8 cellular contexts compared by ENCODE assay signal in the genomic region with DNA sequence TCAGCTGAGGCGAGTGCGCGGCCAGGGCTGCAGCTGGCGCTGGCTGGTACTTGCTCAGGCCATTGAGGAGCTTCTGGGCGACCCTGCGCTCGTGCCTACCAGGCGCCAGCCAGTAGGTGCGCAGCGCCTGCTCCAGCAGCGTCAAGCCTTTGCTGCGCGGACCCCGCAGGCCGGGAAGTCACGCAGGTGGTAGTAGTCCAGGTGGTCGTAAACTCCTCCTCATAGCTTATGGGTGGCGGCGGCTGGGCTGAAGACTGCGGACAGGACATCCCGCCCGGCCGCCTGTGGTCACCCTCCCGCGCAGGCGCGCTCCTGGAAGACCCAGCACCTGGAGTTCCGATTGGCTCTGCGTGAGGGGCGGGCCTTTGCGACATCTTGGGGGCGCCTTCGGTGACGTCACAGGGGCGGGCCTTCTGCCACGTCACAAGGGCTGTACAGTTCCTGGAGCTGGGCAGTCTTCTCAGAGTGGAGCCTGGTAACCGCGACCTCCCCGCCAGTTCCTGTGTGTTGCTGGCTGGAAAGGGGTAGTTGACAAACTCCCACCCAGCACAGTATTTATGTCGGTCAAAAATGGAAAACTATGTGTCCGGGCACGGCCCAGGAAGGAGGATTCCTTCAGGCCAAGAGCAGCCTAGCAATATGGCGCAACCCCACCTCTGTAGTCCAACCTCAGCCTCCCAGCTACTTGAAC.
DNase-seq lines count a peak whose midpoint lies in the region; ATAC-seq and TF ChIP-seq lines count a peak whose summit lies in the region.
"Not testable (repeated sequence)": the region's sequence is repeated elsewhere in the genome, so short reads cannot be mapped to it uniquely, and the experiment has no call there.

No MANE protein-coding gene starts in this region.

- peak overlapping the region; percentile 93 for H2AFZ ChIP-seq in fibroblast of lung (ENCODE audit: low read length)

- peak in 1 of 2 donors; percentile 18 for TF ChIP-seq CTCF in fibroblast of lung (conservative IDR thresholded peaks at IDR 0.05 in 1 of 2, IDR thresholded peaks at IDR 0.05 in 1 of 2; ENCODE audit: low read depth in 1 of 2, low read length in 2 of 2)
- not testable (repeated sequence) for TF ChIP-seq CTCF in natural killer cell (IDR thresholded peaks at IDR 0.05)

- peak overlapping the region; percentile 84 for H3K9ac ChIP-seq in fibroblast of lung (ENCODE audit: insufficient read depth, low read length)

- intact Hi-C loops in natural killer cell (cut with micrococcal nuclease), result not testable (repeated sequence)

- not testable (repeated sequence) for H3K27me3 ChIP-seq in fibroblast of lung (ENCODE audit: control insufficient read depth, insufficient read depth, low read length)

- H3K79me2 ChIP-seq in fibroblast of lung (ENCODE audit: control insufficient read depth, insufficient read depth, low read length), result not testable (repeated sequence)

- H3K36me3 Mint-ChIP-seq in activated T-helper 17 cell treated with anti-CD3 and anti-CD28 coated beads, Interleukin-2, amount 50 U/mL, for 72 hours (ENCODE audit: low read depth); natural killer cell: not testable (repeated sequence)

- peak overlapping the region; percentile 80 for H3K27ac ChIP-seq in fibroblast of lung (ENCODE audit: insufficient read depth, low read length)

- peak overlapping the region; percentile 71 to 87 (median 76) for H3K4me3 ChIP-seq in fibroblast of lung (replicated peaks in 1 of 4; ENCODE audit: control extremely low read depth in 1 of 4, insufficient read depth in 1 of 4, low read depth in 3 of 4, low read length in 4 of 4)

- not testable (repeated sequence) for H3K4me1 Mint-ChIP-seq in activated T-helper 17 cell treated with anti-CD3 and anti-CD28 coated beads, Interleukin-2, amount 50 U/mL, for 72 hours
- H3K4me1 Mint-ChIP-seq in natural killer cell, result peaks cover 0 to 11% of the 10 kb centered on the region in 2 donors

- peak; percentile 99 for ATAC-seq in activated T-helper 17 cell treated with anti-CD3 and anti-CD28 coated beads, Interleukin-2, amount 50 U/mL, for 72 hours (replicated peaks)
- ATAC-seq in natural killer cell, result peak; percentile 95 to 98 (median 95)

- H3K36me3 ChIP-seq in fibroblast of lung (ENCODE audit: control insufficient read depth, insufficient read depth, low read length), result not testable (repeated sequence)

- not testable (repeated sequence) for H4K20me1 ChIP-seq in fibroblast of lung (ENCODE audit: control insufficient read depth, extremely low read depth, insufficient read depth, low read length)

- not testable (repeated sequence) for H3K9me3 Mint-ChIP-seq in activated T-helper 17 cell treated with anti-CD3 and anti-CD28 coated beads, Interleukin-2, amount 50 U/mL, for 72 hours; natural killer cell

- H3K4me2 ChIP-seq in fibroblast of lung (ENCODE audit: extremely low read depth, insufficient read depth, low read length), result peak overlapping the region; percentile 59

- H3K4me3 Mint-ChIP-seq in activated T-helper 17 cell treated with anti-CD3 and anti-CD28 coated beads, Interleukin-2, amount 50 U/mL, for 72 hours, result peak overlapping the region; percentile 86
- H3K4me3 Mint-ChIP-seq in natural killer cell, result peak overlapping the region; percentile 92

- not testable (repeated sequence) for H3K27me3 Mint-ChIP-seq in activated T-helper 17 cell treated with anti-CD3 and anti-CD28 coated beads, Interleukin-2, amount 50 U/mL, for 72 hours; natural killer cell (ENCODE audit: low read depth in 2 of 2)

- H3K9me3 ChIP-seq in fibroblast of lung (ENCODE audit: control insufficient read depth, insufficient read depth, low read depth, low read length), result not testable (repeated sequence)

- peak overlapping the region; percentile 87 for H3K27ac Mint-ChIP-seq in activated T-helper 17 cell treated with anti-CD3 and anti-CD28 coated beads, Interleukin-2, amount 50 U/mL, for 72 hours
- peak overlapping the region; percentile 90 to 92 for H3K27ac Mint-ChIP-seq in natural killer cell

- not testable (repeated sequence) for H3K4me1 ChIP-seq in fibroblast of lung (ENCODE audit: control insufficient read depth, extremely low read depth, insufficient read depth, low read length)

- peak; percentile 87 for DNase-seq in ELR (ENCODE audit: low read depth)
- DNase-seq in GOT3 (lab: John Stamatoyannopoulos, UW), result peak; percentile 71
- peak; percentile 92 for DNase-seq in LHCN-M2 (ENCODE audit: low read depth)
- peak; percentile 89 for DNase-seq in RPMI7951 (ENCODE audit: low read depth)
- peak; percentile 89 to 95 for DNase-seq in fibroblast of lung (ENCODE audit: low read depth in 2 of 2)
- DNase-seq in natural killer cell, result peak; percentile 98
- peak; percentile 84 to 95 (median 90) for DNase-seq in stimulated activated naive CD4-positive, alpha-beta T cell (lab: John Stamatoyannopoulos, UW)

Comparison
In these comparisons a context has a peak if more than half of its experiments do, and no peak if none do; other contexts are left out.
1. Peak in every context shown above with its lines: DNase-seq, ATAC-seq, H3K4me3 ChIP-seq and H3K27ac ChIP-seq.